ENCODE assay signal across 16 cellular contexts in genomic region chr1:43316738-43317520, GRCh38. TPM values are rescaled to one million over a fixed set of nuclear protein-coding genes. Genes with fewer than 3 reads are reported as not detected.
DNase-seq lines count a peak whose midpoint lies in the region; ATAC-seq, FAIRE-seq and TF ChIP-seq lines count a peak whose summit lies in the region.
"Had no signal": no experiment of that assay in that cellular context is flagged by ENCODE, and none has a peak within 500 bp of the region (broad histone marks: within the 10 kb centered on the region; RNA-seq: fewer than 3 reads in every experiment).

No MANE protein-coding gene starts in this region.

- H3K27ac Mint-ChIP-seq in astrocyte (ENCODE audit: unreplicated experiment): no peak overlapping the region

- TF ChIP-seq POLR2A in HepG2 (IDR thresholded peaks at IDR 0.05; ENCODE audit: insufficient read depth in 1 of 2, low read depth in 2 of 2, low read length in 2 of 2): no peak

- FAIRE-seq in astrocyte (lab: Jason Lieb, UNC) (no peak), HepG2 (lab: Jason Lieb, UNC) (no peak)
- FAIRE-seq: G401.6 had no signal

- CTCF ChIA-PET in HepG2 (lab: Yijun Ruan, JAX; ENCODE audit: low intra/inter-chr PET ratio, low total read pairs): no interaction called here

- H3K9ac ChIP-seq in astrocyte (ENCODE audit: low read length): no peak overlapping the region
- no peak overlapping the region for H3K9ac ChIP-seq in HepG2 (ENCODE audit: insufficient read depth, low read depth, low read length)

- peaks cover 17% of the 10 kb centered on the region for H3K27me3 Mint-ChIP-seq in astrocyte (ENCODE audit: low read depth, unreplicated experiment)
- H3K27me3 Mint-ChIP-seq: CD4-positive, CD25-positive, alpha-beta regulatory T cell had no signal

- 51% methylated on average over 9 of the region's 16 CpGs for WGBS in HepG2 (ENCODE audit: low lambda C conversion rate)

- BruUV-seq in HepG2 (replicated peaks; lab: Mats Ljungman, UMichigan): no TSS peak

- no peaks in the 10 kb centered on the region for H3K27me3 ChIP-seq in astrocyte (ENCODE audit: insufficient read depth, low read length)
- H3K27me3 ChIP-seq in HepG2 (ENCODE audit: control insufficient read depth in 1 of 2, insufficient read depth in 2 of 2, low read length in 2 of 2): peaks cover 7 to 32% of the 10 kb centered on the region in 2 experiments
- H3K27me3 ChIP-seq: Peyer's patch had no signal

- peaks cover 2% of the 10 kb centered on the region for H3K9me3 Mint-ChIP-seq in astrocyte (ENCODE audit: unreplicated experiment)
- H3K9me3 Mint-ChIP-seq: activated naive CD4-positive, alpha-beta T cell treated with anti-CD3 and anti-CD28 coated beads, Interleukin-2, amount 50 U/mL, for 72 hours; CD4-positive, CD25-positive, alpha-beta regulatory T cell had no signal

- H3K27ac ChIP-seq in astrocyte (ENCODE audit: low read depth, low read length) (no peak overlapping the region), HepG2 (ENCODE audit: extremely low read length, insufficient read depth, low read length) (no peak overlapping the region)
- H3K27ac ChIP-seq: HL-60, Peyer's patch had no signal

- intact Hi-C loops in HepG2 (cut with micrococcal nuclease; ENCODE audit: unreplicated experiment): no loop called here

- peak overlapping the region; percentile 4 for H3K4me3 Mint-ChIP-seq in astrocyte (ENCODE audit: unreplicated experiment)
- H3K4me3 Mint-ChIP-seq: CD4-positive, CD25-positive, alpha-beta regulatory T cell had no signal

- no peaks in the 10 kb centered on the region for H3K79me2 ChIP-seq in astrocyte (ENCODE audit: insufficient read depth, low read length)
- H3K79me2 ChIP-seq in HepG2 (ENCODE audit: insufficient read depth, low read length): no peaks in the 10 kb centered on the region

- TF ChIP-seq EP300 in HepG2 (IDR thresholded peaks at IDR 0.05; ENCODE audit: low read depth in 2 of 2, low read length in 2 of 2): no peak
- TF ChIP-seq EP300 in HepG2 (CRISPR knock-in tag; IDR thresholded peaks at IDR 0.05; ENCODE audit: borderline replicate concordance): no peak

- peak; percentile 25 for TF ChIP-seq CTCF in GM12873 (IDR thresholded peaks at IDR 0.05; ENCODE audit: insufficient read depth, low read depth, low read length, missing control alignments)
- TF ChIP-seq CTCF in astrocyte (IDR thresholded peaks at IDR 0.05; ENCODE audit: insufficient read depth, low read depth, low read length): peak; percentile 4
- peak; percentile 31 for TF ChIP-seq CTCF in HepG2 (CRISPR knock-in tag; IDR thresholded peaks at IDR 0.05)

- H3K4me2 ChIP-seq in astrocyte (ENCODE audit: low read length): no peak overlapping the region
- no peak overlapping the region for H3K4me2 ChIP-seq in HepG2 (ENCODE audit: low read depth, low read length)

- H3K9me3 ChIP-seq in astrocyte (ENCODE audit: insufficient read depth, low read depth, low read length) (no peaks in the 10 kb centered on the region), HepG2 (ENCODE audit: low read length) (no peaks in the 10 kb centered on the region)
- H3K9me3 ChIP-seq: Peyer's patch had no signal

- H3K4me3 ChIP-seq in astrocyte (ENCODE audit: insufficient read depth, low read depth, low read length) (no peak overlapping the region), HepG2 (replicated peaks in 1 of 3; ENCODE audit: insufficient read depth in 1 of 3, low read depth in 2 of 3, low read length in 3 of 3) (no peak overlapping the region)
- H3K4me3 ChIP-seq: Peyer's patch had no signal

- no peaks in the 10 kb centered on the region for H3K4me1 ChIP-seq in astrocyte (ENCODE audit: insufficient read depth, low read length)
- peaks cover 35% of the 10 kb centered on the region for H3K4me1 ChIP-seq in HepG2 (ENCODE audit: insufficient read depth, low read length)
- H3K4me1 ChIP-seq: Peyer's patch had no signal

- H3K4me1 Mint-ChIP-seq in astrocyte (ENCODE audit: low read depth, unreplicated experiment): peaks cover 8% of the 10 kb centered on the region
- H3K4me1 Mint-ChIP-seq: CD4-positive, CD25-positive, alpha-beta regulatory T cell had no signal

- POLR2A ChIA-PET in HepG2 (lab: Yijun Ruan, JAX): interaction anchor here (1.1 kb wide), 1 partner anchor 42 kb away, joined by 3 read pairs; the partner anchor contains the start of gene CDC20

- in situ Hi-C loops in HepG2 (cut with HindIII; ENCODE audit: extremely low pct_ligation_motif_present, low pct_unique_long_range_greater_than_20kb): no loop called here

- H2AFZ ChIP-seq in astrocyte (ENCODE audit: low read depth, low read length) (no peak overlapping the region), HepG2 (ENCODE audit: low read length) (no peak overlapping the region)

- no peaks in the 10 kb centered on the region for H4K20me1 ChIP-seq in astrocyte (ENCODE audit: insufficient read depth, low read length)
- no peaks in the 10 kb centered on the region for H4K20me1 ChIP-seq in HepG2 (ENCODE audit: insufficient read depth, low read length)

- TF ChIP-seq RAD21 in HepG2 (CRISPR knock-in tag; IDR thresholded peaks at IDR 0.05): no peak

- H3K36me3 ChIP-seq in astrocyte (ENCODE audit: insufficient read depth, low read length): no peaks in the 10 kb centered on the region
- H3K36me3 ChIP-seq in HepG2 (replicated peaks in 1 of 2; ENCODE audit: control insufficient read depth in 1 of 2, insufficient read depth in 2 of 2, low read length in 2 of 2): no peaks in the 10 kb centered on the region
- H3K36me3 ChIP-seq: Peyer's patch had no signal

- DNase-seq in astrocyte (ENCODE audit: low read depth) (no peak), HepG2 (ENCODE audit: low spot score) (no peak), C1 segment of cervical spinal cord (lab: John Stamatoyannopoulos, UW) (no peak), A172 (ENCODE audit: low spot score) (no peak)
- DNase-seq: activated CD8-positive, alpha-beta memory T cell treated with anti-CD3 and anti-CD28 coated beads for 24 hours; CD4-positive, CD25-positive, alpha-beta regulatory T cell; NCI-H2227 treated with DMSO at 0.1 percent for 48 hours; stimulated activated naive CD4-positive, alpha-beta T cell had no signal

- ATAC-seq in HepG2 (peak; percentile 56), GM21786 (IDR thresholded peaks at IDR 0.05; ENCODE audit: unreplicated experiment) (no peak)
- ATAC-seq: activated naive CD4-positive, alpha-beta T cell treated with anti-CD3 and anti-CD28 coated beads, Interleukin-2, amount 50 U/mL, for 72 hours had no signal

- peaks cover 2% of the 10 kb centered on the region for H3K36me3 Mint-ChIP-seq in astrocyte (ENCODE audit: low read depth, unreplicated experiment)
- H3K36me3 Mint-ChIP-seq: activated naive CD4-positive, alpha-beta T cell treated with anti-CD3 and anti-CD28 coated beads, Interleukin-2, amount 50 U/mL, for 72 hours; CD4-positive, CD25-positive, alpha-beta regulatory T cell had no signal

RNA-seq across cellular contexts. Expression of gene TIE1, which starts 16.1 kb away (rescaled TPM):
- total RNA-seq in astrocyte (0.87 and 0.98 TPM in 2 replicates), HepG2 (2016; rRNA removed; fragmentation: Illumina TruSeq; extraction: Trizol) (0.20 and 0.84 TPM in 2 replicates)
- not detected in 2 replicates for total RNA-seq in HepG2 (2016; cell fraction: cytosol; rRNA removed; fragmentation: Illumina TruSeq; extraction: Trizol; ENCODE audit: low read depth)
- total RNA-seq in HepG2 (2016; cell fraction: insoluble cytoplasmic fraction; rRNA removed; fragmentation: Illumina TruSeq; extraction: Trizol): 0.30 and 0.76 TPM in 2 replicates
- 0.10 and 0.19 TPM in 2 replicates for total RNA-seq in HepG2 (2016; cell fraction: membrane; rRNA removed; fragmentation: Illumina TruSeq; extraction: Trizol)
- total RNA-seq in HepG2 (2016; cell fraction: nucleus; rRNA removed; fragmentation: Illumina TruSeq; extraction: Trizol): 1.3 TPM in 2 replicates
- 0.58 and 2.5 TPM in 2 replicates for polyA plus RNA-seq in HepG2 (2011; rRNA removed)
- polyA plus RNA-seq in HepG2 (2011; cell fraction: cytosol; rRNA removed): 0.72 and 1.1 TPM in 2 replicates
- 2.4 and 4.2 TPM in 2 replicates for polyA plus RNA-seq in HepG2 (2011; cell fraction: nucleus; rRNA removed)
- polyA plus RNA-seq in HepG2 (2012): 0.35 and 1.3 TPM in 2 replicates
- polyA plus RNA-seq in HepG2 (2016; cell fraction: cytosol; fragmentation: Illumina TruSeq; extraction: Trizol; ENCODE audit: low read depth): 0.09 and 0.11 TPM in 2 replicates
- 0.36 and 0.49 TPM in 2 replicates for polyA plus RNA-seq in HepG2 (2016; cell fraction: insoluble cytoplasmic fraction; fragmentation: Illumina TruSeq; extraction: Trizol; ENCODE audit: low read depth)
- polyA plus RNA-seq in HepG2 (2016; cell fraction: membrane; fragmentation: Illumina TruSeq; extraction: Trizol; ENCODE audit: low read depth): 0.06 and 0.20 TPM in 2 replicates
- 0.96 and 1.3 TPM in 2 replicates for polyA plus RNA-seq in HepG2 (2016; cell fraction: nucleus; fragmentation: Illumina TruSeq; extraction: Trizol; ENCODE audit: insufficient read depth, low read depth)
- polyA minus RNA-seq in HepG2 (2011; rRNA and poly(A)+ RNA removed; ENCODE audit: low replicate concordance): 4.2 TPM in 1 of 2 replicates, not detected in the other
- polyA minus RNA-seq in HepG2 (2011; cell fraction: cytosol; rRNA and poly(A)+ RNA removed): 0.88 and 2.3 TPM in 2 replicates
- 0.75 and 0.77 TPM in 2 replicates for polyA minus RNA-seq in HepG2 (2011; cell fraction: nucleus; rRNA and poly(A)+ RNA removed)
- 0.41 and 3.2 TPM in 2 replicates for total RNA-seq in A172 (2014; rRNA removed; shearing (Covaris generic))
- polyA plus RNA-seq: CD4-positive, CD25-positive, alpha-beta regulatory T cell had no signal

RNA-seq across cellular contexts. Expression of gene MPL, which starts 20.7 kb away (rescaled TPM):
- total RNA-seq in astrocyte: not detected in 2 replicates
- not detected in 2 replicates for total RNA-seq in HepG2 (2016; rRNA removed; fragmentation: Illumina TruSeq; extraction: Trizol)
- 0.30 TPM in 1 of 2 replicates, not detected in the other for total RNA-seq in HepG2 (2016; cell fraction: cytosol; rRNA removed; fragmentation: Illumina TruSeq; extraction: Trizol; ENCODE audit: low read depth)
- total RNA-seq in HepG2 (2016; cell fraction: insoluble cytoplasmic fraction; rRNA removed; fragmentation: Illumina TruSeq; extraction: Trizol): not detected in 2 replicates
- total RNA-seq in HepG2 (2016; cell fraction: membrane; rRNA removed; fragmentation: Illumina TruSeq; extraction: Trizol): not detected in 2 replicates
- total RNA-seq in HepG2 (2016; cell fraction: nucleus; rRNA removed; fragmentation: Illumina TruSeq; extraction: Trizol): not detected in 2 replicates
- polyA plus RNA-seq in HepG2 (2011; rRNA removed): not detected in 2 replicates
- polyA plus RNA-seq in HepG2 (2011; cell fraction: cytosol; rRNA removed): not detected in 2 replicates
- polyA plus RNA-seq in HepG2 (2011; cell fraction: nucleus; rRNA removed): not detected in 2 replicates
- not detected in 2 replicates for polyA plus RNA-seq in HepG2 (2012)
- not detected in 2 replicates for polyA plus RNA-seq in HepG2 (2016; cell fraction: cytosol; fragmentation: Illumina TruSeq; extraction: Trizol; ENCODE audit: low read depth)
- 0.12 TPM in 1 of 2 replicates, not detected in the other for polyA plus RNA-seq in HepG2 (2016; cell fraction: insoluble cytoplasmic fraction; fragmentation: Illumina TruSeq; extraction: Trizol; ENCODE audit: low read depth)
- polyA plus RNA-seq in HepG2 (2016; cell fraction: membrane; fragmentation: Illumina TruSeq; extraction: Trizol; ENCODE audit: low read depth): not detected in 2 replicates
- polyA plus RNA-seq in HepG2 (2016; cell fraction: nucleus; fragmentation: Illumina TruSeq; extraction: Trizol; ENCODE audit: insufficient read depth, low read depth): not detected in 2 replicates
- 0.54 TPM in 1 of 2 replicates, not detected in the other for polyA minus RNA-seq in HepG2 (2011; rRNA and poly(A)+ RNA removed; ENCODE audit: low replicate concordance)
- polyA minus RNA-seq in HepG2 (2011; cell fraction: cytosol; rRNA and poly(A)+ RNA removed): not detected in 2 replicates
- not detected in 2 replicates for polyA minus RNA-seq in HepG2 (2011; cell fraction: nucleus; rRNA and poly(A)+ RNA removed)
- total RNA-seq in A172 (2014; rRNA removed; shearing (Covaris generic)): not detected in 2 replicates
- total RNA-seq: activated naive CD4-positive, alpha-beta T cell treated with anti-CD3 and anti-CD28 coated beads, Interleukin-2, amount 50 U/mL, for 72 hours; Peyer's patch had no signal
- polyA plus RNA-seq: CD4-positive, CD25-positive, alpha-beta regulatory T cell had no signal

RNA-seq across cellular contexts. Expression of gene C1orf210, which starts 31.5 kb away (rescaled TPM):
- total RNA-seq in astrocyte (0.50 and 0.84 TPM in 2 replicates), HepG2 (2016; rRNA removed; fragmentation: Illumina TruSeq; extraction: Trizol) (0.49 and 0.52 TPM in 2 replicates)
- 0.44 TPM in 1 of 2 replicates, not detected in the other for total RNA-seq in HepG2 (2016; cell fraction: cytosol; rRNA removed; fragmentation: Illumina TruSeq; extraction: Trizol; ENCODE audit: low read depth)
- total RNA-seq in HepG2 (2016; cell fraction: insoluble cytoplasmic fraction; rRNA removed; fragmentation: Illumina TruSeq; extraction: Trizol): 0.52 and 0.54 TPM in 2 replicates
- total RNA-seq in HepG2 (2016; cell fraction: membrane; rRNA removed; fragmentation: Illumina TruSeq; extraction: Trizol): 0.45 and 0.71 TPM in 2 replicates
- 0.87 TPM in 1 of 2 replicates, not detected in the other for total RNA-seq in HepG2 (2016; cell fraction: nucleus; rRNA removed; fragmentation: Illumina TruSeq; extraction: Trizol)
- 5.1 and 7.1 TPM in 2 replicates for polyA plus RNA-seq in HepG2 (2011; rRNA removed)
- 4.7 and 8.4 TPM in 2 replicates for polyA plus RNA-seq in HepG2 (2011; cell fraction: cytosol; rRNA removed)
- 0.98 and 2.3 TPM in 2 replicates for polyA plus RNA-seq in HepG2 (2011; cell fraction: nucleus; rRNA removed)
- polyA plus RNA-seq in HepG2 (2012): 4.4 and 6.7 TPM in 2 replicates
- 0.37 and 0.51 TPM in 2 replicates for polyA plus RNA-seq in HepG2 (2016; cell fraction: cytosol; fragmentation: Illumina TruSeq; extraction: Trizol; ENCODE audit: low read depth)
- polyA plus RNA-seq in HepG2 (2016; cell fraction: insoluble cytoplasmic fraction; fragmentation: Illumina TruSeq; extraction: Trizol; ENCODE audit: low read depth): 0.97 and 1.6 TPM in 2 replicates
- polyA plus RNA-seq in HepG2 (2016; cell fraction: membrane; fragmentation: Illumina TruSeq; extraction: Trizol; ENCODE audit: low read depth): 0.76 and 0.95 TPM in 2 replicates
- 0.73 and 0.75 TPM in 2 replicates for polyA plus RNA-seq in HepG2 (2016; cell fraction: nucleus; fragmentation: Illumina TruSeq; extraction: Trizol; ENCODE audit: insufficient read depth, low read depth)
- 2.2 TPM in 1 of 2 replicates, not detected in the other for polyA minus RNA-seq in HepG2 (2011; rRNA and poly(A)+ RNA removed; ENCODE audit: low replicate concordance)
- polyA minus RNA-seq in HepG2 (2011; cell fraction: cytosol; rRNA and poly(A)+ RNA removed): 0.97 and 1.5 TPM in 2 replicates
- 1.4 TPM in 1 of 2 replicates, not detected in the other for polyA minus RNA-seq in HepG2 (2011; cell fraction: nucleus; rRNA and poly(A)+ RNA removed)
- total RNA-seq in A172 (2014; rRNA removed; shearing (Covaris generic)): not detected in 2 replicates
- total RNA-seq: activated naive CD4-positive, alpha-beta T cell treated with anti-CD3 and anti-CD28 coated beads, Interleukin-2, amount 50 U/mL, for 72 hours; CD4-positive, CD25-positive, alpha-beta regulatory T cell; dermis microvascular lymphatic vessel endothelial cell; omental fat pad had no signal
- polyA plus RNA-seq: CD4-positive, CD25-positive, alpha-beta regulatory T cell had no signal

RNA-seq across cellular contexts. Expression of gene CDC20, which starts 41.9 kb away (rescaled TPM):
- total RNA-seq in astrocyte (7.0 and 14.5 TPM in 2 replicates), HepG2 (2016; rRNA removed; fragmentation: Illumina TruSeq; extraction: Trizol) (90.0 and 97.8 TPM in 2 replicates)
- 46.4 and 52.0 TPM in 2 replicates for total RNA-seq in HepG2 (2016; cell fraction: cytosol; rRNA removed; fragmentation: Illumina TruSeq; extraction: Trizol; ENCODE audit: low read depth)
- total RNA-seq in HepG2 (2016; cell fraction: insoluble cytoplasmic fraction; rRNA removed; fragmentation: Illumina TruSeq; extraction: Trizol): 83.1 and 89.9 TPM in 2 replicates
- 44.6 and 48.1 TPM in 2 replicates for total RNA-seq in HepG2 (2016; cell fraction: membrane; rRNA removed; fragmentation: Illumina TruSeq; extraction: Trizol)
- 41.5 and 42.9 TPM in 2 replicates for total RNA-seq in HepG2 (2016; cell fraction: nucleus; rRNA removed; fragmentation: Illumina TruSeq; extraction: Trizol)
- polyA plus RNA-seq in HepG2 (2011; rRNA removed): 39.5 and 57.9 TPM in 2 replicates
- 30.0 and 51.5 TPM in 2 replicates for polyA plus RNA-seq in HepG2 (2011; cell fraction: cytosol; rRNA removed)
- polyA plus RNA-seq in HepG2 (2011; cell fraction: nucleus; rRNA removed): 32.3 and 62.8 TPM in 2 replicates
- polyA plus RNA-seq in HepG2 (2012): 30.3 and 42.3 TPM in 2 replicates
- 55.7 and 55.8 TPM in 2 replicates for polyA plus RNA-seq in HepG2 (2016; cell fraction: cytosol; fragmentation: Illumina TruSeq; extraction: Trizol; ENCODE audit: low read depth)
- polyA plus RNA-seq in HepG2 (2016; cell fraction: insoluble cytoplasmic fraction; fragmentation: Illumina TruSeq; extraction: Trizol; ENCODE audit: low read depth): 111 and 128 TPM in 2 replicates
- polyA plus RNA-seq in HepG2 (2016; cell fraction: membrane; fragmentation: Illumina TruSeq; extraction: Trizol; ENCODE audit: low read depth): 48.3 and 54.4 TPM in 2 replicates
- 82.6 and 84.9 TPM in 2 replicates for polyA plus RNA-seq in HepG2 (2016; cell fraction: nucleus; fragmentation: Illumina TruSeq; extraction: Trizol; ENCODE audit: insufficient read depth, low read depth)
- 131 and 377 TPM in 2 replicates for polyA minus RNA-seq in HepG2 (2011; rRNA and poly(A)+ RNA removed; ENCODE audit: low replicate concordance)
- polyA minus RNA-seq in HepG2 (2011; cell fraction: cytosol; rRNA and poly(A)+ RNA removed): 20.8 and 38.2 TPM in 2 replicates
- polyA minus RNA-seq in HepG2 (2011; cell fraction: nucleus; rRNA and poly(A)+ RNA removed): 12.4 and 21.2 TPM in 2 replicates
- 190 and 245 TPM in 2 replicates for total RNA-seq in A172 (2014; rRNA removed; shearing (Covaris generic))

RNA-seq across cellular contexts. Expression of gene TMEM125, which starts 47.1 kb away (rescaled TPM):
- total RNA-seq in astrocyte (0.36 and 0.64 TPM in 2 replicates), HepG2 (2016; rRNA removed; fragmentation: Illumina TruSeq; extraction: Trizol) (not detected in 2 replicates)
- total RNA-seq in HepG2 (2016; cell fraction: cytosol; rRNA removed; fragmentation: Illumina TruSeq; extraction: Trizol; ENCODE audit: low read depth): not detected in 2 replicates
- total RNA-seq in HepG2 (2016; cell fraction: insoluble cytoplasmic fraction; rRNA removed; fragmentation: Illumina TruSeq; extraction: Trizol): not detected in 2 replicates
- not detected in 2 replicates for total RNA-seq in HepG2 (2016; cell fraction: membrane; rRNA removed; fragmentation: Illumina TruSeq; extraction: Trizol)
- total RNA-seq in HepG2 (2016; cell fraction: nucleus; rRNA removed; fragmentation: Illumina TruSeq; extraction: Trizol): not detected in 2 replicates
- polyA plus RNA-seq in HepG2 (2011; rRNA removed): 0.03 TPM in 1 of 2 replicates, not detected in the other
- polyA plus RNA-seq in HepG2 (2011; cell fraction: cytosol; rRNA removed): 0.08 TPM in 2 replicates
- polyA plus RNA-seq in HepG2 (2011; cell fraction: nucleus; rRNA removed): 0.09 TPM in 1 of 2 replicates, not detected in the other
- 0.07 TPM in 1 of 2 replicates, not detected in the other for polyA plus RNA-seq in HepG2 (2012)
- not detected in 2 replicates for polyA plus RNA-seq in HepG2 (2016; cell fraction: cytosol; fragmentation: Illumina TruSeq; extraction: Trizol; ENCODE audit: low read depth)
- polyA plus RNA-seq in HepG2 (2016; cell fraction: insoluble cytoplasmic fraction; fragmentation: Illumina TruSeq; extraction: Trizol; ENCODE audit: low read depth): not detected in 2 replicates
- not detected in 2 replicates for polyA plus RNA-seq in HepG2 (2016; cell fraction: membrane; fragmentation: Illumina TruSeq; extraction: Trizol; ENCODE audit: low read depth)
- not detected in 2 replicates for polyA plus RNA-seq in HepG2 (2016; cell fraction: nucleus; fragmentation: Illumina TruSeq; extraction: Trizol; ENCODE audit: insufficient read depth, low read depth)
- 0.22 TPM in 1 of 2 replicates, not detected in the other for polyA minus RNA-seq in HepG2 (2011; rRNA and poly(A)+ RNA removed; ENCODE audit: low replicate concordance)
- not detected in 2 replicates for polyA minus RNA-seq in HepG2 (2011; cell fraction: cytosol; rRNA and poly(A)+ RNA removed)
- not detected in 2 replicates for polyA minus RNA-seq in HepG2 (2011; cell fraction: nucleus; rRNA and poly(A)+ RNA removed)
- total RNA-seq in A172 (2014; rRNA removed; shearing (Covaris generic)): not detected in 2 replicates
- total RNA-seq: CD4-positive, CD25-positive, alpha-beta regulatory T cell; dermis microvascular lymphatic vessel endothelial cell had no signal
- polyA plus RNA-seq: CD4-positive, CD25-positive, alpha-beta regulatory T cell had no signal
